In genomic region chr6:44216677-44217331, GRCh38 we compare ENCODE assay signal across 10 cellular contexts. TPM values are rescaled to one million over a fixed set of nuclear protein-coding genes. Genes with fewer than 3 reads are reported as not detected.
DNase-seq lines count a peak whose midpoint lies in the region; ATAC-seq and TF ChIP-seq lines count a peak whose summit lies in the region.
"Had no signal": no experiment of that assay in that cellular context is flagged by ENCODE, and none has a peak within 500 bp of the region (broad histone marks: within the 10 kb centered on the region; RNA-seq: fewer than 3 reads in every experiment).

MYMX (plus strand) TSS chr6:44216926; CDS start chr6:44217472, 546 bp downstream.

- no peak for TF ChIP-seq CTCF in breast epithelium (IDR thresholded peaks at IDR 0.05)
- no peak for TF ChIP-seq CTCF in MCF 10A (IDR thresholded peaks at IDR 0.05; ENCODE audit: unreplicated experiment)
- no peak for TF ChIP-seq CTCF in esophagus muscularis mucosa (IDR thresholded peaks at IDR 0.05)
- no peak for TF ChIP-seq CTCF in nephron (IDR thresholded peaks at IDR 0.05; ENCODE audit: unreplicated experiment in 3 of 3)
- no peak for TF ChIP-seq CTCF in SK-N-SH (IDR thresholded peaks at IDR 0.05)

- H3F3A ChIP-seq in SK-N-SH (replicated peaks; ENCODE audit: insufficient read depth), result peaks cover 4% of the 10 kb centered on the region

- no peak for TF ChIP-seq EP300 in esophagus muscularis mucosa (IDR thresholded peaks at IDR 0.05)
- no peak for TF ChIP-seq EP300 in SK-N-SH (IDR thresholded peaks at IDR 0.05; ENCODE audit: borderline replicate concordance in 1 of 2, low read depth in 1 of 2, low read length in 1 of 2)

- H3K4me1 Mint-ChIP-seq in MCF 10A (ENCODE audit: insufficient read depth, unreplicated experiment), result peaks cover 10% of the 10 kb centered on the region
- peaks cover 42% of the 10 kb centered on the region for H3K4me1 Mint-ChIP-seq in nephron

- H3K9me3 ChIP-seq in breast epithelium (no peaks in the 10 kb centered on the region), esophagus muscularis mucosa (no peaks in the 10 kb centered on the region), SK-N-SH (no peaks in the 10 kb centered on the region)
- H3K9me3 ChIP-seq: adrenal gland had no signal

- H3K4me3 ChIP-seq in breast epithelium, result no peak within 1 kb of the TSS
- no peak within 1 kb of the TSS for H3K4me3 ChIP-seq in esophagus muscularis mucosa
- H3K4me3 ChIP-seq in SK-N-SH (ENCODE audit: low read depth in 2 of 2, low read length in 1 of 2), result no peak within 1 kb of the TSS
- H3K4me3 ChIP-seq: adrenal gland had no signal

- H3K36me3 ChIP-seq in breast epithelium, result no peaks in the 10 kb centered on the region
- H3K36me3 ChIP-seq in esophagus muscularis mucosa, result no peaks in the 10 kb centered on the region
- no peaks in the 10 kb centered on the region for H3K36me3 ChIP-seq in SK-N-SH (replicated peaks in 1 of 2; ENCODE audit: control insufficient read depth in 1 of 2, insufficient read depth in 2 of 2, low read length in 1 of 2)
- H3K36me3 ChIP-seq: adrenal gland had no signal

- TF ChIP-seq RAD21 in SK-N-SH (IDR thresholded peaks at IDR 0.05; ENCODE audit: low read length), result no peak

- H3K36me3 Mint-ChIP-seq in MCF 10A (ENCODE audit: insufficient read depth, unreplicated experiment) (no peaks in the 10 kb centered on the region), nephron (ENCODE audit: low read depth) (no peaks in the 10 kb centered on the region)

- H3K9me2 ChIP-seq in SK-N-SH, result no peaks in the 10 kb centered on the region

- no peaks in the 10 kb centered on the region for H3K27me3 Mint-ChIP-seq in MCF 10A (ENCODE audit: insufficient read depth, unreplicated experiment)
- H3K27me3 Mint-ChIP-seq in nephron (ENCODE audit: low read depth), result peaks cover 8% of the 10 kb centered on the region

- no peaks in the 10 kb centered on the region for H3K79me2 ChIP-seq in SK-N-SH (ENCODE audit: insufficient read depth)

- H3K4me3 Mint-ChIP-seq in MCF 10A (ENCODE audit: unreplicated experiment) (no peak within 1 kb of the TSS), nephron (peak within 1 kb of the TSS; percentile 70 to 91 (median 84))

- POLR2A ChIA-PET in MCF 10A (lab: Yijun Ruan, JAX) (interaction anchor here (0.6 kb wide), 1 partner anchor 1265 kb away, joined by 4 read pairs; no protein-coding TSS in a partner anchor), SK-N-SH (lab: Yijun Ruan, JAX) (interaction anchor here (0.7 kb wide), 1 partner anchor 121 kb away, joined by 6 read pairs; no protein-coding TSS in a partner anchor)

- no peak for ATAC-seq in HG03097 (IDR thresholded peaks at IDR 0.05; ENCODE audit: low FRiP score, unreplicated experiment)

- WGBS in esophagus muscularis mucosa, result 20% methylated on average over 5 of the region's 7 CpGs
- WGBS in SK-N-SH (ENCODE audit: low lambda C conversion rate), result 85% methylated on average over 7 of the region's 7 CpGs

- H3K27me3 ChIP-seq in breast epithelium (no peaks in the 10 kb centered on the region), esophagus muscularis mucosa (no peaks in the 10 kb centered on the region), SK-N-SH (ENCODE audit: insufficient read depth) (no peaks in the 10 kb centered on the region)
- H3K27me3 ChIP-seq: adrenal gland had no signal

- H3K4me1 ChIP-seq in breast epithelium (peaks cover 9 to 10% of the 10 kb centered on the region in 2 donors), esophagus muscularis mucosa (peaks cover 43 to 59% (median 59%) of the 10 kb centered on the region in 4 donors), SK-N-SH (ENCODE audit: control insufficient read depth in 1 of 2, insufficient read depth in 2 of 2, low read depth in 1 of 2, low read length in 1 of 2) (peaks cover 7 to 27% of the 10 kb centered on the region in 2 experiments; a peak in 2 of 4 replicates)

- intact Hi-C loops in breast epithelium (cut with DNase I; ENCODE audit: low total_unique reads) (no loop called here), MCF 10A (cut with micrococcal nuclease) (no loop called here), esophagus muscularis mucosa (cut with DNase I) (loop anchor here (5.0 kb wide), 1 partner anchor 40 kb away; no protein-coding TSS in a partner anchor)

- H3K27ac ChIP-seq in breast epithelium, result peak within 1 kb of the TSS; percentile 98 to 99
- peak within 1 kb of the TSS; percentile 95 to 98 (median 96) for H3K27ac ChIP-seq in esophagus muscularis mucosa (replicated peaks in 1 of 4)
- no peak within 1 kb of the TSS for H3K27ac ChIP-seq in SK-N-SH (ENCODE audit: low read depth in 2 of 2, low read length in 1 of 2)

- no peak within 1 kb of the TSS for H2AFZ ChIP-seq in SK-N-SH (ENCODE audit: low read depth)

- no peak for TF ChIP-seq POLR2A in breast epithelium (IDR thresholded peaks at IDR 0.05)
- TF ChIP-seq POLR2A in esophagus muscularis mucosa (IDR thresholded peaks at IDR 0.05; ENCODE audit: low read depth), result no peak

- H3K27ac Mint-ChIP-seq in MCF 10A (ENCODE audit: low read depth, unreplicated experiment) (no peak within 1 kb of the TSS), nephron (peak within 1 kb of the TSS; percentile 92 to 97 (median 96))
- H3K27ac Mint-ChIP-seq: progenitor cell of endocrine pancreas had no signal

- DNase-seq in breast epithelium (ENCODE audit: low spot score in 2 of 2), result no peak
- DNase-seq in MCF 10A (ENCODE audit: unreplicated experiment), result no peak
- no peak for DNase-seq in esophagus muscularis mucosa (ENCODE audit: extremely low spot score)
- no peak for DNase-seq in NCI-H2029 treated with DMSO at 0.1 percent for 48 hours (lab: John Stamatoyannopoulos, UW)
- DNase-seq in activated CD4-positive, alpha-beta T cell treated with anti-CD3 and anti-CD28 coated beads, Interleukin-2, amount 50 U/mL, for 48 hours, result no peak
- no peak for DNase-seq in SK-N-SH

- no TSS peak for BruUV-seq in MCF 10A (replicated peaks; lab: Mats Ljungman, UMichigan)

- H4K20me1 ChIP-seq in SK-N-SH (ENCODE audit: insufficient read depth), result no peaks in the 10 kb centered on the region

- no peak within 1 kb of the TSS for H3K4me2 ChIP-seq in SK-N-SH

- CTCF ChIA-PET in MCF 10A (lab: Yijun Ruan, JAX) (interaction anchor here (0.6 to 2.3 kb wide), 5 partner anchors 16 to 551 kb away, joined by 3 to 5 read pairs (median 4); partner anchors contain the start of gene VEGFA), SK-N-SH (lab: Yijun Ruan, JAX) (interaction anchor here (2.4 to 13.7 kb wide), 2 partner anchors 18 to 44 kb away, joined by 10 to 224 read pairs; no protein-coding TSS in a partner anchor)

- no peak within 1 kb of the TSS for H3K9ac ChIP-seq in SK-N-SH

- H3K9me3 Mint-ChIP-seq in MCF 10A (ENCODE audit: unreplicated experiment) (no peaks in the 10 kb centered on the region), nephron (no peaks in the 10 kb centered on the region)

TF ChIP-seq in SK-N-SH, 30 proteins besides CTCF, POLR2A, EP300 and RAD21 (continues in another document):
- TF ChIP-seq MAX (IDR thresholded peaks at IDR 0.05; ENCODE audit: low read depth) (no peak), MEF2A (IDR thresholded peaks at IDR 0.05; ENCODE audit: borderline replicate concordance, low read depth) (no peak), NFIC (IDR thresholded peaks at IDR 0.05; ENCODE audit: borderline replicate concordance) (no peak), RFX5 (IDR thresholded peaks at IDR 0.05; ENCODE audit: low read length) (no peak), ELF1 (IDR thresholded peaks at IDR 0.05) (no peak), GABPA (IDR thresholded peaks at IDR 0.05; ENCODE audit: low read depth) (no peak), FOXJ3 (CRISPR knock-in tag; IDR thresholded peaks at IDR 0.05) (no peak), REST (IDR thresholded peaks at IDR 0.05; ENCODE audit: low read depth, low read length) (no peak), NRF1 (IDR thresholded peaks at IDR 0.05; ENCODE audit: low read depth, low read length) (no peak), JUND (IDR thresholded peaks at IDR 0.05) (no peak), PBX3 (IDR thresholded peaks at IDR 0.05) (no peak)

RNA-seq across cellular contexts. Expression of gene MYMX, which starts in this region (rescaled TPM):
- total RNA-seq in breast epithelium (1 to 10 TPM in 2 of 3 donors, under 1 TPM in 1; 0.88 to 3.4 (median 2.9) TPM), MCF 10A (2022) (not detected in 2 replicates), esophagus muscularis mucosa (not detected)
- 0.13 TPM in 1 of 2 replicates, not detected in the other for polyA plus RNA-seq in SK-N-SH (2012; rRNA removed)
- polyA plus RNA-seq in SK-N-SH (2012; cell fraction: cytosol; rRNA removed), result not detected in 2 replicates
- polyA plus RNA-seq in SK-N-SH (2012; cell fraction: nucleus; rRNA removed), result not detected in 2 replicates
- total RNA-seq: progenitor cell of endocrine pancreas had no signal

Comparison
In these comparisons a context has a peak if more than half of its experiments do, and no peak if none do; other contexts are left out.
1. H3K27ac ChIP-seq: peak in breast epithelium (2 of 2) and esophagus muscularis mucosa (4 of 4); none in SK-N-SH (0 of 2).